Comparison of ENCODE assay signal across 15 cellular contexts in genomic region chrX:71615954-71616353, GRCh38. TPM values are rescaled to one million over a fixed set of nuclear protein-coding genes. Genes with fewer than 3 reads are reported as not detected.
DNase-seq lines count a peak whose midpoint lies in the region; ATAC-seq and TF ChIP-seq lines count a peak whose summit lies in the region.
"Had no signal": no experiment of that assay in that cellular context is flagged by ENCODE, and none has a peak within 500 bp of the region (broad histone marks: within the 10 kb centered on the region; RNA-seq: fewer than 3 reads in every experiment).

No MANE protein-coding gene starts in this region.

- H3K36me3 Mint-ChIP-seq in activated naive CD4-positive, alpha-beta T cell treated with anti-CD3 and anti-CD28 coated beads for 36 hours (ENCODE audit: low read depth): peaks cover 29% of the 10 kb centered on the region
- H3K36me3 Mint-ChIP-seq in activated CD4-positive, alpha-beta memory T cell treated with anti-CD3 and anti-CD28 coated beads for 36 hours: peaks cover 44% of the 10 kb centered on the region
- H3K36me3 Mint-ChIP-seq in central memory CD8-positive, alpha-beta T cell (ENCODE audit: insufficient read depth): peaks cover 48% of the 10 kb centered on the region
- peaks cover 48% of the 10 kb centered on the region for H3K36me3 Mint-ChIP-seq in stimulated activated naive CD8-positive, alpha-beta T cell treated with anti-CD3 and anti-CD28 coated beads, Interleukin-15, Interleukin-2, amounts not matched to agents 100 ng/mL and 50 ng/mL, for 24 hours (ENCODE audit: low read depth)
- H3K36me3 Mint-ChIP-seq in chondrocyte (ENCODE audit: low read depth): peaks cover 24% of the 10 kb centered on the region

- DNase-seq in activated naive CD4-positive, alpha-beta T cell treated with anti-CD3 and anti-CD28 coated beads for 36 hours: peak; percentile 44
- DNase-seq in activated naive CD4-positive, alpha-beta T cell treated with anti-CD3 and anti-CD28 coated beads, Interleukin-2, amount 50 U/mL, for 16 hours: no peak
- DNase-seq in activated CD4-positive, alpha-beta memory T cell treated with anti-CD3 and anti-CD28 coated beads for 36 hours: peak; percentile 63
- no peak for DNase-seq in central memory CD8-positive, alpha-beta T cell (ENCODE audit: low spot score in 2 of 2)
- DNase-seq in midbrain (lab: John Stamatoyannopoulos, UW): no peak
- no peak for DNase-seq in chondrocyte (ENCODE audit: low spot score)
- DNase-seq in SW480 (ENCODE audit: low spot score): no peak
- DNase-seq: activated CD4-positive, alpha-beta T cell treated with anti-CD3 and anti-CD28 coated beads for 4 hours; KG1; NCI-H1417; substantia nigra had no signal

- intact Hi-C loops in activated naive CD4-positive, alpha-beta T cell treated with anti-CD3 and anti-CD28 coated beads for 36 hours (cut with micrococcal nuclease): loop anchor here (10.0 kb wide), 1 partner anchor 1009 kb away; no protein-coding TSS in a partner anchor
- intact Hi-C loops in activated CD4-positive, alpha-beta memory T cell treated with anti-CD3 and anti-CD28 coated beads for 36 hours (cut with micrococcal nuclease): loop anchor here (1.0 kb wide), 1 partner anchor 34 kb away; no protein-coding TSS in a partner anchor

- peaks cover 1% of the 10 kb centered on the region for H3K9me3 Mint-ChIP-seq in activated naive CD4-positive, alpha-beta T cell treated with anti-CD3 and anti-CD28 coated beads for 36 hours
- no peaks in the 10 kb centered on the region for H3K9me3 Mint-ChIP-seq in activated CD4-positive, alpha-beta memory T cell treated with anti-CD3 and anti-CD28 coated beads for 36 hours
- no peaks in the 10 kb centered on the region for H3K9me3 Mint-ChIP-seq in central memory CD8-positive, alpha-beta T cell
- no peaks in the 10 kb centered on the region for H3K9me3 Mint-ChIP-seq in stimulated activated naive CD8-positive, alpha-beta T cell treated with anti-CD3 and anti-CD28 coated beads, Interleukin-15, Interleukin-2, amounts not matched to agents 100 ng/mL and 50 ng/mL, for 24 hours
- H3K9me3 Mint-ChIP-seq in chondrocyte (ENCODE audit: low read depth): peaks cover 2% of the 10 kb centered on the region

- POLR2A ChIA-PET in activated CD4-positive, alpha-beta memory T cell treated with anti-CD3 and anti-CD28 coated beads for 36 hours (lab: Charles Lee): interaction anchor here (3.7 to 4.5 kb wide), 2 partner anchors 22 to 82 kb away, joined by 30 to 52 read pairs; partner anchors contain the start of gene OGT

- no peaks in the 10 kb centered on the region for H3K27me3 Mint-ChIP-seq in activated naive CD4-positive, alpha-beta T cell treated with anti-CD3 and anti-CD28 coated beads for 36 hours (ENCODE audit: low read depth)
- no peaks in the 10 kb centered on the region for H3K27me3 Mint-ChIP-seq in activated CD4-positive, alpha-beta memory T cell treated with anti-CD3 and anti-CD28 coated beads for 36 hours
- H3K27me3 Mint-ChIP-seq in central memory CD8-positive, alpha-beta T cell: no peaks in the 10 kb centered on the region
- no peaks in the 10 kb centered on the region for H3K27me3 Mint-ChIP-seq in stimulated activated naive CD8-positive, alpha-beta T cell treated with anti-CD3 and anti-CD28 coated beads, Interleukin-15, Interleukin-2, amounts not matched to agents 100 ng/mL and 50 ng/mL, for 24 hours
- H3K27me3 Mint-ChIP-seq in chondrocyte (ENCODE audit: low read depth): no peaks in the 10 kb centered on the region

- no peak for ATAC-seq in central memory CD8-positive, alpha-beta T cell (replicated peaks; ENCODE audit: extremely low read depth, poor library complexity, severe bottlenecking)

- no peak for TF ChIP-seq CTCF in chondrocyte (IDR thresholded peaks at IDR 0.05)

- CTCF ChIA-PET in activated naive CD4-positive, alpha-beta T cell treated with anti-CD3 and anti-CD28 coated beads for 36 hours (lab: Charles Lee): interaction anchor here (0.6 to 1.4 kb wide), 2 partner anchors 36 to 109 kb away, joined by 3 to 6 read pairs; no protein-coding TSS in a partner anchor
- CTCF ChIA-PET in activated CD4-positive, alpha-beta memory T cell treated with anti-CD3 and anti-CD28 coated beads for 36 hours (lab: Charles Lee): interaction anchor here (1.2 to 2.4 kb wide), 5 partner anchors 9 to 36 kb away, joined by 4 to 6 read pairs (median 6); no protein-coding TSS in a partner anchor

- peaks cover 54% of the 10 kb centered on the region for H3K4me1 Mint-ChIP-seq in activated naive CD4-positive, alpha-beta T cell treated with anti-CD3 and anti-CD28 coated beads for 36 hours (ENCODE audit: low read depth)
- H3K4me1 Mint-ChIP-seq in activated CD4-positive, alpha-beta memory T cell treated with anti-CD3 and anti-CD28 coated beads for 36 hours (ENCODE audit: low read depth): peaks cover 58% of the 10 kb centered on the region
- H3K4me1 Mint-ChIP-seq in central memory CD8-positive, alpha-beta T cell: peaks cover 60% of the 10 kb centered on the region
- peaks cover 65% of the 10 kb centered on the region for H3K4me1 Mint-ChIP-seq in stimulated activated naive CD8-positive, alpha-beta T cell treated with anti-CD3 and anti-CD28 coated beads, Interleukin-15, Interleukin-2, amounts not matched to agents 100 ng/mL and 50 ng/mL, for 24 hours (ENCODE audit: low read depth)
- H3K4me1 Mint-ChIP-seq in chondrocyte (ENCODE audit: low read depth): no peaks in the 10 kb centered on the region
- H3K4me1 Mint-ChIP-seq: nephron had no signal

- peak overlapping the region; percentile 69 for H3K27ac Mint-ChIP-seq in activated naive CD4-positive, alpha-beta T cell treated with anti-CD3 and anti-CD28 coated beads for 36 hours
- H3K27ac Mint-ChIP-seq in activated CD4-positive, alpha-beta memory T cell treated with anti-CD3 and anti-CD28 coated beads for 36 hours: peak overlapping the region; percentile 98
- H3K27ac Mint-ChIP-seq in central memory CD8-positive, alpha-beta T cell (ENCODE audit: low read depth): peak overlapping the region; percentile 97
- H3K27ac Mint-ChIP-seq in stimulated activated naive CD8-positive, alpha-beta T cell treated with anti-CD3 and anti-CD28 coated beads, Interleukin-15, Interleukin-2, amounts not matched to agents 100 ng/mL and 50 ng/mL, for 24 hours: peak overlapping the region; percentile 98
- no peak overlapping the region for H3K27ac Mint-ChIP-seq in chondrocyte (ENCODE audit: unreplicated experiment)
- H3K27ac Mint-ChIP-seq: nephron had no signal

- peak overlapping the region; percentile 46 for H3K4me3 Mint-ChIP-seq in activated naive CD4-positive, alpha-beta T cell treated with anti-CD3 and anti-CD28 coated beads for 36 hours
- peak overlapping the region; percentile 81 for H3K4me3 Mint-ChIP-seq in activated CD4-positive, alpha-beta memory T cell treated with anti-CD3 and anti-CD28 coated beads for 36 hours
- peak overlapping the region; percentile 87 for H3K4me3 Mint-ChIP-seq in central memory CD8-positive, alpha-beta T cell
- peak overlapping the region; percentile 89 for H3K4me3 Mint-ChIP-seq in stimulated activated naive CD8-positive, alpha-beta T cell treated with anti-CD3 and anti-CD28 coated beads, Interleukin-15, Interleukin-2, amounts not matched to agents 100 ng/mL and 50 ng/mL, for 24 hours
- no peak overlapping the region for H3K4me3 Mint-ChIP-seq in chondrocyte (ENCODE audit: unreplicated experiment)
- H3K4me3 Mint-ChIP-seq: nephron had no signal

RNA-seq across cellular contexts. Expression of gene CXCR3, which starts 2.4 kb away (rescaled TPM):
- 1 to 10 TPM; 2.1 to 2.5 TPM for total RNA-seq in activated naive CD4-positive, alpha-beta T cell treated with anti-CD3 and anti-CD28 coated beads for 36 hours
- 10 to 100 TPM; 28.5 to 31.1 TPM for total RNA-seq in activated CD4-positive, alpha-beta memory T cell treated with anti-CD3 and anti-CD28 coated beads for 36 hours
- total RNA-seq in chondrocyte: not detected in 3 replicates
- total RNA-seq: cerebellum, fibroblast of villous mesenchyme had no signal

RNA-seq across cellular contexts. Expression of gene GCNA, which starts 37.7 kb away (rescaled TPM):
- total RNA-seq in activated naive CD4-positive, alpha-beta T cell treated with anti-CD3 and anti-CD28 coated beads for 36 hours: 1 to 10 TPM; 2.8 to 2.9 TPM
- 1 to 10 TPM; 3.2 to 3.4 TPM for total RNA-seq in activated CD4-positive, alpha-beta memory T cell treated with anti-CD3 and anti-CD28 coated beads for 36 hours
- 3.1 to 4.2 TPM (median 3.2 TPM) in 3 replicates for total RNA-seq in chondrocyte

Comparison
In these comparisons a context has a peak if more than half of its experiments do, and no peak if none do; other contexts are left out.
1. DNase-seq: peak in activated naive CD4-positive, alpha-beta T cell treated with anti-CD3 and anti-CD28 coated beads for 36 hours (single experiment) and activated CD4-positive, alpha-beta memory T cell treated with anti-CD3 and anti-CD28 coated beads for 36 hours (single experiment); none in activated naive CD4-positive, alpha-beta T cell treated with anti-CD3 and anti-CD28 coated beads, Interleukin-2, amount 50 U/mL, for 16 hours (single experiment), central memory CD8-positive, alpha-beta T cell (0 of 2), midbrain (single experiment), chondrocyte (single experiment) and SW480 (single experiment).
2. RNA of gene CXCR3, which starts 2.4 kb away (total RNA-seq): 28.5 to 31.1 TPM in activated CD4-positive, alpha-beta memory T cell treated with anti-CD3 and anti-CD28 coated beads for 36 hours; 2.1 to 2.5 TPM in activated naive CD4-positive, alpha-beta T cell treated with anti-CD3 and anti-CD28 coated beads for 36 hours and not detected in chondrocyte; every median in the first group is over 4 times any median in the second.